Comparison of ENCODE assay signal across 8 cellular contexts in genomic region chr7:12686234-12686893, GRCh38. TPM values are rescaled to one million over a fixed set of nuclear protein-coding genes. Genes with fewer than 3 reads are reported as not detected.
DNase-seq lines count a peak whose midpoint lies in the region; ATAC-seq and TF ChIP-seq lines count a peak whose summit lies in the region.

No MANE protein-coding gene starts in this region.

- no peaks in the 10 kb centered on the region for H3K27me3 Mint-ChIP-seq in activated CD4-positive, alpha-beta T cell treated with anti-CD3 and anti-CD28 coated beads for 36 hours

- ATAC-seq in GM19025 (IDR thresholded peaks at IDR 0.05; ENCODE audit: low read depth, unreplicated experiment) = peak; percentile 81
- ATAC-seq in HG03342 (IDR thresholded peaks at IDR 0.05; ENCODE audit: unreplicated experiment) = peak; percentile 79
- ATAC-seq in activated CD4-positive, alpha-beta T cell treated with anti-CD3 and anti-CD28 coated beads for 36 hours = peak; percentile 91
- ATAC-seq in left colon = peak; percentile 79

- peak overlapping the region; percentile 78 for H3K27ac ChIP-seq in cingulate gyrus (ENCODE audit: low read depth, low read length)

- peak overlapping the region; percentile 78 for H3K4me3 Mint-ChIP-seq in activated CD4-positive, alpha-beta T cell treated with anti-CD3 and anti-CD28 coated beads for 36 hours

- H3K36me3 Mint-ChIP-seq in activated CD4-positive, alpha-beta T cell treated with anti-CD3 and anti-CD28 coated beads for 36 hours (ENCODE audit: low read depth) = no peaks in the 10 kb centered on the region

- DNase-seq in AG09319 (ENCODE audit: extremely low read depth, low read depth) (peak; percentile 69), NCI-H345 treated with DMSO at 0.1 percent for 48 hours (lab: John Stamatoyannopoulos, UW; ENCODE audit: unreplicated experiment) (peak; percentile 86), left colon (peak; percentile 96 to 97)
- peak; percentile 96 for DNase-seq in activated CD4-positive, alpha-beta T cell treated with anti-CD3 and anti-CD28 coated beads for 36 hours
- DNase-seq in stimulated activated CD4-positive, alpha-beta T cell treated with anti-CD3 and anti-CD28 coated beads, Interleukin-1b, Interleukin-23, amount 100 ng/mL, for 48 hours = peak; percentile 96

- CTCF ChIA-PET in activated CD4-positive, alpha-beta T cell treated with anti-CD3 and anti-CD28 coated beads for 36 hours (lab: Charles Lee) = interaction anchor here (0.6 to 2.5 kb wide), 12 partner anchors 11 to 280 kb away, joined by 3 to 13 read pairs (median 4); no protein-coding TSS in a partner anchor

- POLR2A ChIA-PET in activated CD4-positive, alpha-beta T cell treated with anti-CD3 and anti-CD28 coated beads for 36 hours (lab: Charles Lee) = interaction anchor here (0.7 kb wide), 1 partner anchor 50 kb away, joined by 3 read pairs; no protein-coding TSS in a partner anchor

- peak; percentile 53 for TF ChIP-seq CTCF in AG09319 (IDR thresholded peaks at IDR 0.05; ENCODE audit: low read depth, low read length)

- intact Hi-C loops in activated CD4-positive, alpha-beta T cell treated with anti-CD3 and anti-CD28 coated beads for 36 hours (cut with DNase I, micrococcal nuclease) = loop anchor here (1.0 to 10.0 kb wide), 8 partner anchors 48 to 1746 kb away; partner anchors contain the start of gene TMEM106B (in 2 of the 2)
- intact Hi-C loops in left colon (cut with DNase I, micrococcal nuclease) = no loop called here

- H3K4me1 Mint-ChIP-seq in activated CD4-positive, alpha-beta T cell treated with anti-CD3 and anti-CD28 coated beads for 36 hours = peaks cover 30% of the 10 kb centered on the region

- H3K27ac Mint-ChIP-seq in activated CD4-positive, alpha-beta T cell treated with anti-CD3 and anti-CD28 coated beads for 36 hours = peak overlapping the region; percentile 93

- no peaks in the 10 kb centered on the region for H3K9me3 Mint-ChIP-seq in activated CD4-positive, alpha-beta T cell treated with anti-CD3 and anti-CD28 coated beads for 36 hours (ENCODE audit: low read depth)

RNA-seq across cellular contexts. Expression of gene ARL4A, which starts 1.1 kb away (rescaled TPM):
- total RNA-seq in activated CD4-positive, alpha-beta T cell treated with anti-CD3 and anti-CD28 coated beads for 36 hours = 10 to 100 TPM in 1 of 2 experiments, 1 to 10 TPM in 1; 7.5 to 10.4 TPM
- total RNA-seq in left colon = 100 to 1,000 TPM in 1 of 2 donors, 10 to 100 TPM in 1; 77.3 to 101 TPM

Comparison
In these comparisons a context has a peak if more than half of its experiments do, and no peak if none do; other contexts are left out.
1. Peak in every context shown above with its lines: DNase-seq, ATAC-seq and H3K27ac ChIP-seq.
2. RNA of gene ARL4A, which starts 1.1 kb away (total RNA-seq): 77.3 to 101 TPM in left colon; 7.5 to 10.4 TPM in activated CD4-positive, alpha-beta T cell treated with anti-CD3 and anti-CD28 coated beads for 36 hours; every median in the first group is over 4 times any median in the second.
3. intact Hi-C loops: an anchor here in activated CD4-positive, alpha-beta T cell treated with anti-CD3 and anti-CD28 coated beads for 36 hours (1.0 to 10.0 kb wide); none called in left colon.